In genomic region chr17:81513669-81514484, GRCh38 we compare ENCODE assay signal across 8 cellular contexts. TPM values are rescaled to one million over a fixed set of nuclear protein-coding genes. Genes with fewer than 3 reads are reported as not detected.
A peak's percentile ranks its signal among the peaks of the same experiment; 100 is the strongest.
DNase-seq lines count a peak whose midpoint lies in the region; ATAC-seq and TF ChIP-seq lines count a peak whose summit lies in the region.

No MANE protein-coding gene starts in this region.

- H3K9me3 ChIP-seq in CD4-positive, CD25-positive, alpha-beta regulatory T cell (ENCODE audit: control insufficient read depth in 2 of 2, low read length in 2 of 2), result no peaks in the 10 kb centered on the region
- H3K9me3 ChIP-seq in HCT116 (ENCODE audit: control insufficient read depth in 1 of 2, insufficient read depth in 1 of 2, low read depth in 1 of 2, low read length in 2 of 2) (no peaks in the 10 kb centered on the region), RWPE2 (ENCODE audit: severe bottlenecking) (no peaks in the 10 kb centered on the region), body of pancreas (no peaks in the 10 kb centered on the region)

- H3K4me3 ChIP-seq in CD4-positive, CD25-positive, alpha-beta regulatory T cell (ENCODE audit: low read depth, low read length), result peak overlapping the region; percentile 65
- peak overlapping the region; percentile 81 to 90 for H3K4me3 ChIP-seq in HCT116 (replicated peaks in 1 of 2; ENCODE audit: low read depth in 1 of 2, low read length in 2 of 2)
- H3K4me3 ChIP-seq in RWPE2 (ENCODE audit: severe bottlenecking), result peak overlapping the region; percentile 66
- H3K4me3 ChIP-seq in body of pancreas, result peak overlapping the region in 1 of 2 donors; percentile 63
- peak overlapping the region; percentile 56 for H3K4me3 ChIP-seq in iPS-11a (ENCODE audit: low read depth, low read length)
- H3K4me3 ChIP-seq in rectal smooth muscle tissue (ENCODE audit: low read length), result peak overlapping the region; percentile 74

- peak; percentile 60 for TF ChIP-seq POLR2A in HCT116 (IDR thresholded peaks at IDR 0.05; ENCODE audit: borderline replicate concordance, extremely low read depth, insufficient read depth, insufficient read length)
- TF ChIP-seq POLR2A in body of pancreas (IDR thresholded peaks at IDR 0.05), result peak; percentile 62 to 82 (median 80)

- TF ChIP-seq CTCF in HCT116 (IDR thresholded peaks at IDR 0.05 in 2 of 3, conservative IDR thresholded peaks at IDR 0.05 in 1 of 3; ENCODE audit: borderline replicate concordance in 1 of 3, insufficient read depth in 1 of 3, low read depth in 2 of 3, low read length in 2 of 3), result no peak
- TF ChIP-seq CTCF in RWPE2 (IDR thresholded peaks at IDR 0.05; ENCODE audit: poor library complexity, severe bottlenecking), result no peak
- TF ChIP-seq CTCF in body of pancreas (IDR thresholded peaks at IDR 0.05), result peak in 2 of 7 experiments; percentile 6 to 10

- no peak overlapping the region for H2AFZ ChIP-seq in HCT116 (ENCODE audit: low read depth, low read length, poor library complexity, severe bottlenecking)

- peaks cover 29% of the 10 kb centered on the region for H3K36me3 ChIP-seq in CD4-positive, CD25-positive, alpha-beta regulatory T cell (ENCODE audit: control insufficient read depth, insufficient read depth, low read length)
- H3K36me3 ChIP-seq in HCT116 (ENCODE audit: control insufficient read depth in 1 of 2, insufficient read depth in 2 of 2, low read length in 2 of 2) (peaks cover 19 to 34% of the 10 kb centered on the region in 2 experiments), RWPE2 (ENCODE audit: low read depth) (peaks cover 35% of the 10 kb centered on the region), body of pancreas (replicated peaks in 1 of 2; ENCODE audit: insufficient read depth in 1 of 2, low read depth in 2 of 2) (peaks cover 0 to 9% of the 10 kb centered on the region in 2 donors), rectal smooth muscle tissue (ENCODE audit: control insufficient read depth, insufficient read depth, low read length) (peaks cover 32% of the 10 kb centered on the region)

- peaks cover 0 to 5% (median 0%) of the 10 kb centered on the region in 7 donors for H3K9me3 Mint-ChIP-seq in CD4-positive, CD25-positive, alpha-beta regulatory T cell

- peaks cover 71% of the 10 kb centered on the region for H3K4me1 ChIP-seq in CD4-positive, CD25-positive, alpha-beta regulatory T cell (ENCODE audit: control insufficient read depth, insufficient read depth, low read length, poor library complexity, severe bottlenecking)
- peaks cover 33 to 83% of the 10 kb centered on the region in 2 experiments for H3K4me1 ChIP-seq in HCT116 (ENCODE audit: control insufficient read depth in 1 of 2, insufficient read depth in 2 of 2, low read length in 2 of 2)
- H3K4me1 ChIP-seq in RWPE2 (ENCODE audit: insufficient read depth, poor library complexity, severe bottlenecking), result peaks cover 5% of the 10 kb centered on the region
- peaks cover 58% of the 10 kb centered on the region for H3K4me1 ChIP-seq in body of pancreas
- H3K4me1 ChIP-seq in rectal smooth muscle tissue (ENCODE audit: control insufficient read depth, insufficient read depth, low read length), result peaks cover 16% of the 10 kb centered on the region

- H4K20me1 ChIP-seq in HCT116 (ENCODE audit: insufficient read depth), result peaks cover 34% of the 10 kb centered on the region; the same call in 1 of the 2 replicates

- BruUV-seq in HCT116 (replicated peaks; lab: Mats Ljungman, UMichigan), result no TSS peak

- POLR2A ChIA-PET in HCT116 (lab: Charles Lee), result interaction anchor here (1.0 to 2.4 kb wide), 9 partner anchors 9 to 185 kb away, joined by 3 to 12 read pairs (median 6); partner anchors contain the start of genes BAHCC1, FAAP100 and FSCN2

- no peak for ATAC-seq in CD4-positive, CD25-positive, alpha-beta regulatory T cell (ENCODE audit: low read depth in 2 of 2)
- peak; percentile 4 for ATAC-seq in HCT116
- ATAC-seq in RWPE2 (ENCODE audit: low read depth), result peak; percentile 22
- ATAC-seq in body of pancreas, result peak; percentile 38
- no peak for ATAC-seq in GM21737 (IDR thresholded peaks at IDR 0.05; ENCODE audit: unreplicated experiment)

- TF ChIP-seq RAD21 in HCT116 (IDR thresholded peaks at IDR 0.05; ENCODE audit: low read depth), result no peak

- peak in 2 of 3 donors; percentile 34 to 46 for DNase-seq in CD4-positive, CD25-positive, alpha-beta regulatory T cell
- DNase-seq in HCT116 (ENCODE audit: low read depth, low spot score) (no peak), RWPE2 (ENCODE audit: low spot score) (peak; percentile 84), body of pancreas (peak; percentile 75 to 80 (median 76)), putamen (ENCODE audit: low spot score) (no peak)

- H3K27me3 Mint-ChIP-seq in CD4-positive, CD25-positive, alpha-beta regulatory T cell, result peaks cover 5% of the 10 kb centered on the region

- peaks cover 5 to 54% (median 20%) of the 10 kb centered on the region in 4 donors for H3K4me1 Mint-ChIP-seq in CD4-positive, CD25-positive, alpha-beta regulatory T cell

- H3K4me2 ChIP-seq in HCT116 (ENCODE audit: low read length), result peak overlapping the region; percentile 100

- peak overlapping the region; percentile 90 for H3K27ac ChIP-seq in CD4-positive, CD25-positive, alpha-beta regulatory T cell (ENCODE audit: insufficient read depth, low read length, poor library complexity, severe bottlenecking)
- H3K27ac ChIP-seq in HCT116 (ENCODE audit: low read depth, low read length) (peak overlapping the region; percentile 100), RWPE2 (ENCODE audit: poor library complexity, severe bottlenecking) (peak overlapping the region; percentile 97), body of pancreas (peak overlapping the region; percentile 99 to 100 (median 99)), rectal smooth muscle tissue (ENCODE audit: low read depth, low read length) (peak overlapping the region; percentile 100)

- H3K9ac ChIP-seq in HCT116 (ENCODE audit: low read length), result peak overlapping the region; percentile 94
- H3K9ac ChIP-seq in rectal smooth muscle tissue (ENCODE audit: low read length), result peak overlapping the region; percentile 99

- H3K4me3 Mint-ChIP-seq in CD4-positive, CD25-positive, alpha-beta regulatory T cell, result peak overlapping the region; percentile 90 to 98 (median 94)

- peak overlapping the region; percentile 82 to 91 (median 87) for H3K27ac Mint-ChIP-seq in CD4-positive, CD25-positive, alpha-beta regulatory T cell

- H3K36me3 Mint-ChIP-seq in CD4-positive, CD25-positive, alpha-beta regulatory T cell, result peaks cover 33% of the 10 kb centered on the region

- CTCF ChIA-PET in HCT116 (lab: Charles Lee), result interaction anchor here (1.1 kb wide), 1 partner anchor 39 kb away, joined by 3 read pairs; the partner anchor contains the start of gene FAAP100

- H3K9me2 ChIP-seq in HCT116 (ENCODE audit: insufficient read depth), result no peaks in the 10 kb centered on the region

- no peaks in the 10 kb centered on the region for H3K27me3 ChIP-seq in CD4-positive, CD25-positive, alpha-beta regulatory T cell (ENCODE audit: control insufficient read depth, insufficient read depth, low read length)
- H3K27me3 ChIP-seq in HCT116 (ENCODE audit: insufficient read depth, low read length), result no peaks in the 10 kb centered on the region
- H3K27me3 ChIP-seq in RWPE2 (ENCODE audit: insufficient read depth, poor library complexity, severe bottlenecking), result no peaks in the 10 kb centered on the region
- H3K27me3 ChIP-seq in body of pancreas, result no peaks in the 10 kb centered on the region
- no peaks in the 10 kb centered on the region for H3K27me3 ChIP-seq in rectal smooth muscle tissue (ENCODE audit: control insufficient read depth, insufficient read depth, low read length)

- H3K79me2 ChIP-seq in HCT116 (ENCODE audit: insufficient read depth, low read length), result peaks cover 76% of the 10 kb centered on the region

- RAD21 ChIA-PET in HCT116 (lab: Charles Lee; ENCODE audit: low non-redundant PET in 1 of 2, low total read pairs in 2 of 2, uncharacterized antibody in 2 of 2, unreplicated experiment in 2 of 2), result no interaction called here

- 4% methylated on average over 59 of the region's 70 CpGs; no CpG with 5 or more reads in 1 of the 2 donors for WGBS in body of pancreas, 2 donors

- intact Hi-C loops in HCT116 (cut with micrococcal nuclease), result no loop called here
- intact Hi-C loops in body of pancreas (cut with DNase I), result no loop called here

TF ChIP-seq in HCT116, 20 proteins besides CTCF, POLR2A, EP300 and RAD21:
- peak; percentile 77 for TF ChIP-seq ZFX (IDR thresholded peaks at IDR 0.05)
- TF ChIP-seq CBX3 (IDR thresholded peaks at IDR 0.05; ENCODE audit: low read depth), result no peak

RNA-seq across cellular contexts. Expression of gene ACTG1, which starts 1.3 kb away (rescaled TPM):
- 1,684 TPM for total RNA-seq in CD4-positive, CD25-positive, alpha-beta regulatory T cell
- polyA plus RNA-seq in CD4-positive, CD25-positive, alpha-beta regulatory T cell, result 1,000 to 10,000 TPM; 1,881 to 2,724 (median 2,486) TPM
- total RNA-seq in HCT116 (2021; ENCODE audit: unreplicated experiment) (6,223 TPM), body of pancreas (1,000 to 10,000 TPM; 1,634 to 1,790 TPM)
- 6,644 and 8,513 TPM in 2 replicates for polyA plus RNA-seq in HCT116 (2012)

RNA-seq across cellular contexts. Expression of gene FSCN2, which starts 14.3 kb away (rescaled TPM):
- total RNA-seq in CD4-positive, CD25-positive, alpha-beta regulatory T cell, result 0.74 TPM
- under 1 TPM in 1 of 4 donors, not detected in 3; 0.17 TPM for polyA plus RNA-seq in CD4-positive, CD25-positive, alpha-beta regulatory T cell
- total RNA-seq in HCT116 (2021; ENCODE audit: unreplicated experiment) (10.1 TPM), body of pancreas (10 to 100 TPM in 1 of 2 donors, 1 to 10 TPM in 1; 7.0 to 13.5 TPM)
- polyA plus RNA-seq in HCT116 (2012), result 5.9 and 6.4 TPM in 2 replicates

RNA-seq across cellular contexts. Expression of gene FAAP100, which starts 38.3 kb away (rescaled TPM):
- total RNA-seq in CD4-positive, CD25-positive, alpha-beta regulatory T cell, result 28.1 TPM
- 10 to 100 TPM in 2 of 4 donors, 1 to 10 TPM in 2; 8.2 to 13.0 (median 10.4) TPM for polyA plus RNA-seq in CD4-positive, CD25-positive, alpha-beta regulatory T cell
- total RNA-seq in HCT116 (2021; ENCODE audit: unreplicated experiment), result 53.4 TPM
- polyA plus RNA-seq in HCT116 (2012), result 21.7 and 21.8 TPM in 2 replicates
- total RNA-seq in body of pancreas, result 10 to 100 TPM; 27.8 to 50.4 TPM

Comparison
In these comparisons a context has a peak if more than half of its experiments do, and no peak if none do; other contexts are left out.
1. ATAC-seq: peak in HCT116 (single experiment), RWPE2 (single experiment) and body of pancreas (single experiment); none in CD4-positive, CD25-positive, alpha-beta regulatory T cell (0 of 2) and GM21737 (single experiment).
2. DNase-seq: peak in CD4-positive, CD25-positive, alpha-beta regulatory T cell (2 of 3), RWPE2 (single experiment) and body of pancreas (4 of 4); none in HCT116 (single experiment) and putamen (single experiment).
3. Peak in every context shown above with its lines, with median percentiles within 50 percentile points of each other: H3K27ac ChIP-seq.